ENCODE assay signal across 19 cellular contexts in genomic region chr4:14772388-14772787, GRCh38.
A peak's percentile ranks its signal among the peaks of the same experiment; 100 is the strongest.
DNase-seq lines count a peak whose midpoint lies in the region; ATAC-seq lines count a peak whose summit lies in the region.
"Had no signal": no experiment of that assay in that cellular context is flagged by ENCODE, and none has a peak within 500 bp of the region (broad histone marks: within the 10 kb centered on the region; RNA-seq: fewer than 3 reads in every experiment).

No MANE protein-coding gene starts in this region.

- intact Hi-C loops in left ventricle myocardium superior (cut with micrococcal nuclease) = no loop called here

- H3K9me3 Mint-ChIP-seq in stimulated activated effector memory CD8-positive, alpha-beta T cell treated with anti-CD3 and anti-CD28 coated beads, Interleukin-12 subunit alpha, Interleukin-12 subunit beta, amount 100 ng/mL, for 72 hours = no peaks in the 10 kb centered on the region

- no peaks in the 10 kb centered on the region for H3K36me3 Mint-ChIP-seq in stimulated activated effector memory CD8-positive, alpha-beta T cell treated with anti-CD3 and anti-CD28 coated beads, Interleukin-12 subunit alpha, Interleukin-12 subunit beta, amount 100 ng/mL, for 72 hours
- H3K36me3 Mint-ChIP-seq: T-cell had no signal

- no peak overlapping the region for H3K27ac ChIP-seq in substantia nigra (ENCODE audit: low read depth, low read length, poor library complexity, severe bottlenecking)

- H3K4me3 Mint-ChIP-seq in stimulated activated effector memory CD8-positive, alpha-beta T cell treated with anti-CD3 and anti-CD28 coated beads, Interleukin-12 subunit alpha, Interleukin-12 subunit beta, amount 100 ng/mL, for 72 hours = no peak overlapping the region
- H3K4me3 Mint-ChIP-seq: CD8-positive, alpha-beta memory T cell; T-cell had no signal

- no peak for DNase-seq in stimulated activated effector memory CD8-positive, alpha-beta T cell treated with anti-CD3 and anti-CD28 coated beads, Interleukin-12 subunit alpha, Interleukin-12 subunit beta, amount 100 ng/mL, for 72 hours (ENCODE audit: low spot score in 2 of 2)
- DNase-seq in left ventricle myocardium superior (no peak), substantia nigra (lab: John Stamatoyannopoulos, UW) (no peak), T-helper 2 cell (no peak)
- DNase-seq: ACHN; C1 segment of cervical spinal cord; CD8-positive, alpha-beta memory T cell; IMR-90; NCI-H1092; NCI-H146; NCI-H2081 treated with DMSO at 0.1 percent for 48 hours; NCI-H524 treated with DMSO at 0.1 percent for 48 hours; RPMI8226; SIG-M5; T-cell had no signal

- ATAC-seq in GM18502 (IDR thresholded peaks at IDR 0.05; ENCODE audit: poor library complexity, unreplicated experiment) = peak; percentile 50
- ATAC-seq in GM19351 (IDR thresholded peaks at IDR 0.05; ENCODE audit: unreplicated experiment) = peak; percentile 71
- peak; percentile 65 for ATAC-seq in HG03095 (IDR thresholded peaks at IDR 0.05; ENCODE audit: unreplicated experiment)
- ATAC-seq in stimulated activated effector memory CD8-positive, alpha-beta T cell treated with anti-CD3 and anti-CD28 coated beads, Interleukin-12 subunit alpha, Interleukin-12 subunit beta, amount 100 ng/mL, for 72 hours = peak; percentile 74
- no peak for ATAC-seq in left ventricle myocardium superior
- ATAC-seq: SK-N-SH treated with all-trans-retinoic acid at 6 μM for 48 hours, T-cell had no signal

- no peak overlapping the region for H3K27ac Mint-ChIP-seq in stimulated activated effector memory CD8-positive, alpha-beta T cell treated with anti-CD3 and anti-CD28 coated beads, Interleukin-12 subunit alpha, Interleukin-12 subunit beta, amount 100 ng/mL, for 72 hours
- H3K27ac Mint-ChIP-seq: CD8-positive, alpha-beta memory T cell; T-cell had no signal

- no peaks in the 10 kb centered on the region for H3K4me1 Mint-ChIP-seq in stimulated activated effector memory CD8-positive, alpha-beta T cell treated with anti-CD3 and anti-CD28 coated beads, Interleukin-12 subunit alpha, Interleukin-12 subunit beta, amount 100 ng/mL, for 72 hours
- H3K4me1 Mint-ChIP-seq: CD8-positive, alpha-beta memory T cell; T-cell had no signal
